Comparison of ENCODE assay signal across 8 cellular contexts in genomic region chr1:39230261-39231190, GRCh38. TPM values are rescaled to one million over a fixed set of nuclear protein-coding genes. Genes with fewer than 3 reads are reported as not detected.
DNase-seq lines count a peak whose midpoint lies in the region; ATAC-seq and TF ChIP-seq lines count a peak whose summit lies in the region.

No MANE protein-coding gene starts in this region.

- H3K27me3 Mint-ChIP-seq in type B pancreatic cell: no peaks in the 10 kb centered on the region

- peaks cover 15% of the 10 kb centered on the region for H3K4me1 Mint-ChIP-seq in type B pancreatic cell (ENCODE audit: unreplicated experiment)

- peak; percentile 55 for ATAC-seq in GM21515 (IDR thresholded peaks at IDR 0.05; ENCODE audit: unreplicated experiment)

- TF ChIP-seq CTCF in type B pancreatic cell (conservative IDR thresholded peaks at IDR 0.05): no peak

- DNase-seq in AML-193 (lab: John Stamatoyannopoulos, UW) (peak; percentile 71 to 76), NOMO-1 (lab: John Stamatoyannopoulos, UW; ENCODE audit: unreplicated experiment in 2 of 2) (peak; percentile 81 to 83), astrocyte of the hippocampus (ENCODE audit: low read depth, low spot score) (peak; percentile 70), medulla oblongata (ENCODE audit: extremely low spot score) (peak; percentile 73), type B pancreatic cell (ENCODE audit: extremely low spot score, unreplicated experiment) (no peak), NCI-H526 treated with DMSO at 0.1 percent for 48 hours (lab: John Stamatoyannopoulos, UW) (no peak), NCI-H69 (lab: John Stamatoyannopoulos, UW) (no peak)

- H3K36me3 Mint-ChIP-seq in type B pancreatic cell: peaks cover 11% of the 10 kb centered on the region

- H3K9me3 Mint-ChIP-seq in type B pancreatic cell: peaks cover 3% of the 10 kb centered on the region

- H3K4me3 Mint-ChIP-seq in type B pancreatic cell: no peak overlapping the region

- H3K27ac Mint-ChIP-seq in type B pancreatic cell: peak overlapping the region; percentile 12

RNA-seq across cellular contexts. Expression of gene MACF1, which starts 26.0 kb away (rescaled TPM):
- total RNA-seq in type B pancreatic cell (ENCODE audit: low replicate concordance): 160 and 201 TPM in 2 replicates

Comparison
In these comparisons a context has a peak if more than half of its experiments do, and no peak if none do; other contexts are left out.
1. DNase-seq: peak in AML-193 (2 of 2), NOMO-1 (2 of 2), astrocyte of the hippocampus (single experiment) and medulla oblongata (single experiment); none in type B pancreatic cell (single experiment), NCI-H526 treated with DMSO at 0.1 percent for 48 hours (single experiment) and NCI-H69 (single experiment).